ENCODE assay signal across 11 cellular contexts in genomic region chr19:14514215-14514871, GRCh38. TPM values are rescaled to one million over a fixed set of nuclear protein-coding genes. Genes with fewer than 3 reads are reported as not detected.
DNase-seq lines count a peak whose midpoint lies in the region; ATAC-seq, FAIRE-seq and TF ChIP-seq lines count a peak whose summit lies in the region.
"Had no signal": no experiment of that assay in that cellular context is flagged by ENCODE, and none has a peak within 500 bp of the region (broad histone marks: within the 10 kb centered on the region; RNA-seq: fewer than 3 reads in every experiment).

No MANE protein-coding gene starts in this region.

- H3K27ac ChIP-seq in A549 (peak overlapping the region; percentile 99 to 100; a peak in 4 of 6 replicates), coronary artery (no peak overlapping the region)

- TF ChIP-seq CTCF in A549 (IDR thresholded peaks at IDR 0.05) (no peak), HFFc6 (IDR thresholded peaks at IDR 0.05) (no peak), brain (conservative IDR thresholded peaks at IDR 0.05) (no peak), mesothelial cell of epicardium (IDR thresholded peaks at IDR 0.05; ENCODE audit: unreplicated experiment) (no peak), coronary artery (IDR thresholded peaks at IDR 0.05) (no peak)

- POLR2A ChIA-PET in A549 (lab: Yijun Ruan, JAX) = no interaction called here

- H3K4me1 ChIP-seq in A549 = peaks cover 60% of the 10 kb centered on the region

- CTCF ChIA-PET in A549 (lab: Yijun Ruan, JAX) = interaction anchor here (1.0 to 1.9 kb wide), 4 partner anchors 8 to 42 kb away, joined by 3 to 11 read pairs (median 4); no protein-coding TSS in a partner anchor

- H3K4me3 ChIP-seq in A549 (no peak overlapping the region), coronary artery (no peak overlapping the region)

- no peak for TF ChIP-seq RAD21 in A549 (conservative IDR thresholded peaks at IDR 0.05 in 1 of 2, IDR thresholded peaks at IDR 0.05 in 1 of 2)

- H3K4me1 Mint-ChIP-seq in HFFc6 (ENCODE audit: low read depth) (peaks cover 47% of the 10 kb centered on the region), brain (peaks cover 52% of the 10 kb centered on the region), mesothelial cell of epicardium (peaks cover 44% of the 10 kb centered on the region)

- H3K9me3 Mint-ChIP-seq in HFFc6 = peaks cover 7% of the 10 kb centered on the region; the same call in 1 of the 2 replicates
- peaks cover 0 to 2% (median 0%) of the 10 kb centered on the region in 5 experiments for H3K9me3 Mint-ChIP-seq in brain
- no peaks in the 10 kb centered on the region for H3K9me3 Mint-ChIP-seq in mesothelial cell of epicardium

- H3K4me2 ChIP-seq in A549 = peak overlapping the region; percentile 93

- no peak for ATAC-seq in A549
- no peak for ATAC-seq in HG03159 (IDR thresholded peaks at IDR 0.05; ENCODE audit: unreplicated experiment)
- no peak for ATAC-seq in HG02571 (IDR thresholded peaks at IDR 0.05; ENCODE audit: unreplicated experiment)

- peaks cover 40% of the 10 kb centered on the region for H3K36me3 Mint-ChIP-seq in HFFc6 (ENCODE audit: low read depth)
- H3K36me3 Mint-ChIP-seq in brain = peaks cover 38% of the 10 kb centered on the region
- H3K36me3 Mint-ChIP-seq in mesothelial cell of epicardium = peaks cover 26% of the 10 kb centered on the region

- H3K4me3 Mint-ChIP-seq in HFFc6 = no peak overlapping the region
- H3K4me3 Mint-ChIP-seq in brain = peak overlapping the region; percentile 88 to 96 (median 94)
- H3K4me3 Mint-ChIP-seq in mesothelial cell of epicardium = peak overlapping the region; percentile 6

- 77% methylated on average over 8 of the region's 8 CpGs for WGBS in A549 (ENCODE audit: missing lambda C conversion rate)

- H3K27me3 Mint-ChIP-seq in HFFc6 (ENCODE audit: insufficient read depth) = peaks cover 18% of the 10 kb centered on the region
- H3K27me3 Mint-ChIP-seq in brain = peaks cover 7% of the 10 kb centered on the region
- H3K27me3 Mint-ChIP-seq in mesothelial cell of epicardium (ENCODE audit: low read depth) = no peaks in the 10 kb centered on the region

- DNase-seq in A549 (ENCODE audit: low read depth in 1 of 2, low spot score in 1 of 2) = no peak
- DNase-seq in HFFc6 = no peak
- no peak for DNase-seq in mesothelial cell of epicardium (ENCODE audit: low spot score in 2 of 2, unreplicated experiment in 2 of 2)
- DNase-seq in coronary artery (ENCODE audit: low spot score) = no peak
- no peak for DNase-seq in SHP77 (lab: John Stamatoyannopoulos, UW)
- DNase-seq: NCI-H1417 treated with DMSO at 0.1 percent for 48 hours, small intestine, T-helper 9 cell had no signal

- no peak for FAIRE-seq in A549 (lab: Jason Lieb, UNC)
- FAIRE-seq: small intestine had no signal

- peak overlapping the region; percentile 70 for H3K27ac Mint-ChIP-seq in HFFc6
- peak overlapping the region in 4 of 5 experiments; percentile 43 to 97 (median 76) for H3K27ac Mint-ChIP-seq in brain
- peak overlapping the region; percentile 64 for H3K27ac Mint-ChIP-seq in mesothelial cell of epicardium

- no peak for TF ChIP-seq EP300 in A549 (IDR thresholded peaks at IDR 0.05)

- TF ChIP-seq POLR2A in A549 (IDR thresholded peaks at IDR 0.05; ENCODE audit: low read length) = no peak

- no peaks in the 10 kb centered on the region for H3K9me3 ChIP-seq in A549

TF ChIP-seq in A549, 52 proteins besides CTCF, POLR2A, EP300 and RAD21:
- TF ChIP-seq, protein P1, sequence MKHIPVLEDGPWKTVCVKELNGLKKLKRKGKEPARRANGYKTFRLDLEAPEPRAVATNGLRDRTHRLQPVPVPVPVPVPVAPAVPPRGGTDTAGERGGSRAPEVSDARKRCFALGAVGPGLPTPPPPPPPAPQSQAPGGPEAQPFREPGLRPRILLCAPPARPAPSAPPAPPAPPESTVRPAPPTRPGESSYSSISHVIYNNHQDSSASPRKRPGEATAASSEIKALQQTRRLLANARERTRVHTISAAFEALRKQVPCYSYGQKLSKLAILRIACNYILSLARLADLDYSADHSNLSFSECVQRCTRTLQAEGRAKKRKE (CRISPR knock-in tag; IDR thresholded peaks at IDR 0.05; ENCODE audit: low read depth) = no peak
- TF ChIP-seq RARB (CRISPR knock-in tag; IDR thresholded peaks at IDR 0.05) = no peak
- no peak for TF ChIP-seq ZFP36 (IDR thresholded peaks at IDR 0.05; ENCODE audit: borderline replicate concordance, partially characterized antibody)
- no peak for TF ChIP-seq CEBPB (IDR thresholded peaks at IDR 0.05)
- TF ChIP-seq CHD2 (IDR thresholded peaks at IDR 0.05; ENCODE audit: low read length, partially characterized antibody) = no peak
- TF ChIP-seq PBX3 (IDR thresholded peaks at IDR 0.05) = no peak
- TF ChIP-seq, protein P2, sequence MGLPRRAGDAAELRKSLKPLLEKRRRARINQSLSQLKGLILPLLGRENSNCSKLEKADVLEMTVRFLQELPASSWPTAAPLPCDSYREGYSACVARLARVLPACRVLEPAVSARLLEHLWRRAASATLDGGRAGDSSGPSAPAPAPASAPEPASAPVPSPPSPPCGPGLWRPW (IDR thresholded peaks at IDR 0.05) = no peak
- no peak for TF ChIP-seq CHD4 (IDR thresholded peaks at IDR 0.05; ENCODE audit: borderline replicate concordance)
- no peak for TF ChIP-seq HEYL (CRISPR knock-in tag; IDR thresholded peaks at IDR 0.05)
- TF ChIP-seq CBX2 (IDR thresholded peaks at IDR 0.05; ENCODE audit: borderline replicate concordance, low read depth) = no peak
- no peak for TF ChIP-seq KDM5A (IDR thresholded peaks at IDR 0.05)
TF ChIP-seq in A549: peak in this region for 0.

RNA-seq across cellular contexts. Expression of gene DNAJB1, which starts 3.9 kb away (rescaled TPM):
- polyA plus RNA-seq in A549 (2011; rRNA removed) (124 and 126 TPM in 2 replicates), A549 (2017; fragmentation: RNase III; extraction: RNeasy Plus Mini Kit Qiagen cat#74134 plus additional on column Dnase treatment) (110 to 128 TPM (median 116 TPM) in 3 replicates), brain (ENCODE audit: insufficient read depth, low read depth, low replicate concordance) (154 TPM)
- polyA plus RNA-seq in A549 (2012; cell fraction: cytosol; rRNA removed) = 119 and 126 TPM in 2 replicates
- 90.3 and 104 TPM in 2 replicates for polyA plus RNA-seq in A549 (2012; cell fraction: nucleus; rRNA removed)
- 85.5 and 90.5 TPM in 2 replicates for polyA minus RNA-seq in A549 (2011; rRNA and poly(A)+ RNA removed)
- total RNA-seq in HFFc6 (2021; fragmentation: NEBNext Ultra II Directional; extraction: Animal tissue kit (Norgen Biotek cat#: 25700)) = 100 to 1,000 TPM in 3 of 6 experiments, 10 to 100 TPM in 3; 99.2 to 138 (median 103) TPM
- total RNA-seq in mesothelial cell of epicardium = 106 to 113 TPM (median 110 TPM) in 3 replicates

RNA-seq across cellular contexts. Expression of gene TECR, which starts 15.1 kb away (rescaled TPM):
- polyA plus RNA-seq in A549 (2011; rRNA removed) (74.4 and 87.7 TPM in 2 replicates), A549 (2017; fragmentation: RNase III; extraction: RNeasy Plus Mini Kit Qiagen cat#74134 plus additional on column Dnase treatment) (118 to 149 TPM (median 139 TPM) in 3 replicates), brain (ENCODE audit: insufficient read depth, low read depth, low replicate concordance) (627 TPM)
- polyA plus RNA-seq in A549 (2012; cell fraction: cytosol; rRNA removed) = 109 and 151 TPM in 2 replicates
- 315 and 372 TPM in 2 replicates for polyA plus RNA-seq in A549 (2012; cell fraction: nucleus; rRNA removed)
- 239 and 266 TPM in 2 replicates for polyA minus RNA-seq in A549 (2011; rRNA and poly(A)+ RNA removed)
- 100 to 1,000 TPM; 101 to 132 (median 118) TPM for total RNA-seq in HFFc6 (2021; fragmentation: NEBNext Ultra II Directional; extraction: Animal tissue kit (Norgen Biotek cat#: 25700))
- 111 to 116 TPM (median 115 TPM) in 3 replicates for total RNA-seq in mesothelial cell of epicardium

RNA-seq across cellular contexts. Expression of gene GIPC1, which starts 18.4 kb away (rescaled TPM):
- polyA plus RNA-seq in A549 (2011; rRNA removed) = 41.4 and 52.9 TPM in 2 replicates
- polyA plus RNA-seq in A549 (2012; cell fraction: cytosol; rRNA removed) = 99.5 and 148 TPM in 2 replicates
- polyA plus RNA-seq in A549 (2012; cell fraction: nucleus; rRNA removed) = 116 and 149 TPM in 2 replicates
- polyA plus RNA-seq in A549 (2017; fragmentation: RNase III; extraction: RNeasy Plus Mini Kit Qiagen cat#74134 plus additional on column Dnase treatment) = 81.4 to 88.6 TPM (median 86.4 TPM) in 3 replicates
- 27.3 and 33.1 TPM in 2 replicates for polyA minus RNA-seq in A549 (2011; rRNA and poly(A)+ RNA removed)
- total RNA-seq in HFFc6 (2021; fragmentation: NEBNext Ultra II Directional; extraction: Animal tissue kit (Norgen Biotek cat#: 25700)) = 100 to 1,000 TPM; 169 to 204 (median 181) TPM
- 137 TPM for polyA plus RNA-seq in brain (ENCODE audit: insufficient read depth, low read depth, low replicate concordance)
- total RNA-seq in mesothelial cell of epicardium = 108 to 111 TPM (median 111 TPM) in 3 replicates

RNA-seq across cellular contexts. Expression of gene PTGER1, which starts 39.2 kb away (rescaled TPM):
- 0.06 TPM in 1 of 2 replicates, not detected in the other for polyA plus RNA-seq in A549 (2011; rRNA removed)
- 0.12 and 0.27 TPM in 2 replicates for polyA plus RNA-seq in A549 (2012; cell fraction: cytosol; rRNA removed)
- 0.21 and 0.70 TPM in 2 replicates for polyA plus RNA-seq in A549 (2012; cell fraction: nucleus; rRNA removed)
- polyA plus RNA-seq in A549 (2017; fragmentation: RNase III; extraction: RNeasy Plus Mini Kit Qiagen cat#74134 plus additional on column Dnase treatment) = 0.12 to 0.18 TPM (median 0.17 TPM) in 3 replicates
- not detected in 2 replicates for polyA minus RNA-seq in A549 (2011; rRNA and poly(A)+ RNA removed)
- 1 to 10 TPM in 2 of 6 experiments, under 1 TPM in 4; 0.41 to 4.1 (median 0.62) TPM for total RNA-seq in HFFc6 (2021; fragmentation: NEBNext Ultra II Directional; extraction: Animal tissue kit (Norgen Biotek cat#: 25700))
- polyA plus RNA-seq in brain (ENCODE audit: insufficient read depth, low read depth, low replicate concordance) = 1.5 TPM
- total RNA-seq in mesothelial cell of epicardium = 2.8 to 3.5 TPM (median 2.8 TPM) in 3 replicates

RNA-seq across cellular contexts. Expression of gene NDUFB7, which starts 57.5 kb away (rescaled TPM):
- 73.7 and 82.3 TPM in 2 replicates for polyA plus RNA-seq in A549 (2011; rRNA removed)
- 444 and 555 TPM in 2 replicates for polyA plus RNA-seq in A549 (2012; cell fraction: cytosol; rRNA removed)
- 310 and 479 TPM in 2 replicates for polyA plus RNA-seq in A549 (2012; cell fraction: nucleus; rRNA removed)
- 158 to 164 TPM (median 161 TPM) in 3 replicates for polyA plus RNA-seq in A549 (2017; fragmentation: RNase III; extraction: RNeasy Plus Mini Kit Qiagen cat#74134 plus additional on column Dnase treatment)
- 11.0 and 11.1 TPM in 2 replicates for polyA minus RNA-seq in A549 (2011; rRNA and poly(A)+ RNA removed)
- 100 to 1,000 TPM; 167 to 227 (median 199) TPM for total RNA-seq in HFFc6 (2021; fragmentation: NEBNext Ultra II Directional; extraction: Animal tissue kit (Norgen Biotek cat#: 25700))
- polyA plus RNA-seq in brain (ENCODE audit: insufficient read depth, low read depth, low replicate concordance) = 694 TPM
- total RNA-seq in mesothelial cell of epicardium = 117 to 122 TPM (median 119 TPM) in 3 replicates

Comparison
In these comparisons a context has a peak if more than half of its experiments do, and no peak if none do; other contexts are left out.
1. H3K27ac ChIP-seq: peak in A549 (2 of 2); none in coronary artery (0 of 2).
2. Peak in every context shown above with its lines, with median percentiles within 50 percentile points of each other: H3K27ac Mint-ChIP-seq.